Comparison of ENCODE assay signal across 9 cellular contexts in genomic region chr11:57800444-57801184, GRCh38. TPM values are rescaled to one million over a fixed set of nuclear protein-coding genes. Genes with fewer than 3 reads are reported as not detected.
A peak's percentile ranks its signal among the peaks of the same experiment; 100 is the strongest.
DNase-seq lines count a peak whose midpoint lies in the region; ATAC-seq, FAIRE-seq and TF ChIP-seq lines count a peak whose summit lies in the region.
"Had no signal": no experiment of that assay in that cellular context is flagged by ENCODE, and none has a peak within 500 bp of the region (broad histone marks: within the 10 kb centered on the region; RNA-seq: fewer than 3 reads in every experiment).

No MANE protein-coding gene starts in this region.

- H2BK120ac ChIP-seq in H1 (replicated peaks; ENCODE audit: low read depth, low read length) (no peak overlapping the region), mesendoderm (ENCODE audit: low read depth, low read length) (no peak overlapping the region)

- H3K4me2 ChIP-seq in H1 (ENCODE audit: insufficient read depth in 1 of 2, low read depth in 2 of 2, low read length in 2 of 2) (no peak overlapping the region), mesendoderm (ENCODE audit: low read length) (no peak overlapping the region)

- TF ChIP-seq CTCF in H1 (IDR thresholded peaks at IDR 0.05; ENCODE audit: control extremely low read depth in 1 of 3, insufficient read depth in 1 of 3, low read depth in 1 of 3, low read length in 3 of 3): peak in 2 of 3 experiments; percentile 66 to 83; a peak in 3 of 4 replicates
- peak; percentile 76 to 95 (median 92) for TF ChIP-seq CTCF in upper lobe of left lung (IDR thresholded peaks at IDR 0.05)

- FAIRE-seq in H1 (lab: Jason Lieb, UNC): peak; percentile 87

- no peak overlapping the region for H3K18ac ChIP-seq in H1 (ENCODE audit: extremely low read depth, low read length)
- no peak overlapping the region for H3K18ac ChIP-seq in mesendoderm (ENCODE audit: low read length)

- H4K20me1 ChIP-seq in H1 (replicated peaks in 1 of 2; ENCODE audit: control insufficient read depth in 1 of 2, insufficient read depth in 2 of 2, low read length in 2 of 2): peaks cover 2 to 7% of the 10 kb centered on the region in 2 experiments

- no peak overlapping the region for H2AK5ac ChIP-seq in H1 (ENCODE audit: low read depth, low read length)
- H2AK5ac ChIP-seq in mesendoderm (ENCODE audit: low read length): no peak overlapping the region

- WGBS in H1 (ENCODE audit: extremely low coverage in 1 of 2, insufficient coverage in 1 of 2, insufficient read length in 1 of 2, insufficient replicate concordance in 2 of 2, low coverage in 1 of 2, low lambda C conversion rate in 2 of 2, missing lambda C conversion rate in 1 of 2), 2 experiments: 68% methylated on average over 4 of the region's 4 CpGs; no CpG with 5 or more reads in 1 of the 2 experiments
- no CpG with 5 or more reads among the region's 4 CpGs for WGBS in mesendoderm (ENCODE audit: extremely low coverage, insufficient coverage, low lambda C conversion rate)
- WGBS in upper lobe of left lung, 2 donors: 47 to 56% methylated on average over 4 of the region's 4 CpGs

- H3K4me3 ChIP-seq in H1 (ENCODE audit: extremely low read depth in 1 of 4, insufficient read depth in 2 of 4, low read depth in 3 of 4, low read length in 4 of 4) (no peak overlapping the region), mesendoderm (ENCODE audit: low read length) (no peak overlapping the region), upper lobe of left lung (no peak overlapping the region)

- H3K9ac ChIP-seq in H1 (replicated peaks in 1 of 4; ENCODE audit: extremely low read depth in 1 of 4, low read depth in 3 of 4, low read length in 3 of 4) (no peak overlapping the region), mesendoderm (ENCODE audit: low read length) (no peak overlapping the region)

- no peak overlapping the region for H2BK12ac ChIP-seq in H1 (ENCODE audit: low read depth, low read length)

- H4K5ac ChIP-seq in H1 (ENCODE audit: insufficient read length, low read depth, low read length) (no peak overlapping the region), mesendoderm (ENCODE audit: low read length) (no peak overlapping the region)

- H3K79me2 ChIP-seq in H1 (ENCODE audit: control insufficient read depth in 1 of 2, insufficient read depth in 2 of 2, low read length in 2 of 2) (peaks cover 0 to 41% of the 10 kb centered on the region in 2 experiments; a peak in 3 of 4 replicates), mesendoderm (ENCODE audit: control insufficient read depth, insufficient read depth, low read length) (peaks cover 31% of the 10 kb centered on the region)

- DNase-seq in Ammon's horn (ENCODE audit: low spot score) (peak; percentile 84), NCI-H1417 (lab: John Stamatoyannopoulos, UW) (peak; percentile 78 to 96 (median 82)), SKM-1 treated with dmso at 0.1 percent for 144 hours (lab: John Stamatoyannopoulos, UW; ENCODE audit: unreplicated experiment) (peak; percentile 67), H1 (ENCODE audit: low read depth in 1 of 2, low spot score in 2 of 2) (no peak), mesendoderm (peak; percentile 97), upper lobe of left lung (no peak)

- H4K91ac ChIP-seq in H1 (replicated peaks; ENCODE audit: insufficient read length, low read length): no peak overlapping the region

- peaks cover 4% of the 10 kb centered on the region; the same call in 1 of the 2 replicates for H3K79me1 ChIP-seq in H1 (ENCODE audit: low read depth, low read length)
- H3K79me1 ChIP-seq in mesendoderm (ENCODE audit: low read length): peaks cover 14% of the 10 kb centered on the region

- H3K56ac ChIP-seq in H1 (replicated peaks; ENCODE audit: insufficient read length, low read depth, low read length): no peak overlapping the region
- H3K56ac ChIP-seq in mesendoderm (ENCODE audit: low read length): no peak overlapping the region

- H3K14ac ChIP-seq in H1 (ENCODE audit: insufficient read length): no peak overlapping the region

- POLR2A ChIA-PET in H1 (lab: Charles Lee; ENCODE audit: partially characterized antibody): interaction anchor here (0.7 to 6.5 kb wide), 11 partner anchors 9 to 161 kb away, joined by 3 to 48 read pairs (median 6); partner anchors contain the start of genes BTBD18, CTNND1 and SELENOH

- H3K23ac ChIP-seq in H1 (ENCODE audit: insufficient read length): no peak overlapping the region
- no peak overlapping the region for H3K23ac ChIP-seq in mesendoderm (ENCODE audit: low read length)

- H4K8ac ChIP-seq in H1 (ENCODE audit: extremely low read depth, insufficient read depth, low read length): no peak overlapping the region
- H4K8ac ChIP-seq in mesendoderm (ENCODE audit: low read depth, low read length): no peak overlapping the region

- H2AFZ ChIP-seq in H1 (ENCODE audit: low read length): no peak overlapping the region

- TF ChIP-seq POLR2A in H1 (IDR thresholded peaks at IDR 0.05; ENCODE audit: control extremely low read depth in 1 of 2, low read depth in 2 of 2, low read length in 2 of 2) (no peak), upper lobe of left lung (IDR thresholded peaks at IDR 0.05) (peak in 1 of 4 donors; percentile 9)

- no peaks in the 10 kb centered on the region for H3K9me3 ChIP-seq in H1 (ENCODE audit: insufficient read depth in 2 of 2, low read depth in 1 of 2, low read length in 1 of 2)
- H3K9me3 ChIP-seq in upper lobe of left lung: no peaks in the 10 kb centered on the region

- H3K4ac ChIP-seq in H1 (replicated peaks; ENCODE audit: insufficient read length, low read depth, low read length) (no peak overlapping the region), mesendoderm (ENCODE audit: low read depth, low read length) (no peak overlapping the region)

- no peak overlapping the region for H2BK20ac ChIP-seq in H1 (ENCODE audit: low read length)

- H3K36me3 ChIP-seq in H1 (ENCODE audit: control insufficient read depth in 2 of 4, insufficient read depth in 4 of 4, low read length in 3 of 4): peaks cover 33 to 59% (median 53%) of the 10 kb centered on the region in 4 experiments
- peaks cover 19% of the 10 kb centered on the region for H3K36me3 ChIP-seq in mesendoderm (ENCODE audit: control insufficient read depth, insufficient read depth, low read length)
- peaks cover 12 to 70% (median 65%) of the 10 kb centered on the region in 4 donors for H3K36me3 ChIP-seq in upper lobe of left lung

- no peaks in the 10 kb centered on the region for H3K27me3 ChIP-seq in H1 (replicated peaks in 1 of 4; ENCODE audit: control insufficient read depth in 3 of 4, extremely low read depth in 1 of 4, insufficient read depth in 3 of 4, low read length in 3 of 4)
- H3K27me3 ChIP-seq in mesendoderm (ENCODE audit: insufficient read depth, low read length, poor library complexity): no peaks in the 10 kb centered on the region
- no peaks in the 10 kb centered on the region for H3K27me3 ChIP-seq in upper lobe of left lung

- CTCF ChIA-PET in H1 (lab: Charles Lee; ENCODE audit: partially characterized antibody): interaction anchor here (0.7 to 7.0 kb wide), 40 partner anchors 9 to 712 kb away, joined by 3 to 182 read pairs (median 6); partner anchors contain the start of genes BTBD18, CTNND1 and SELENOH

- ATAC-seq in GM18499 (IDR thresholded peaks at IDR 0.05; ENCODE audit: insufficient read depth, unreplicated experiment): peak; percentile 71
- ATAC-seq in HG02852 (IDR thresholded peaks at IDR 0.05; ENCODE audit: unreplicated experiment): peak; percentile 86
- ATAC-seq in upper lobe of left lung (ENCODE audit: low FRiP score in 2 of 2): peak; percentile 86 to 92

- no peak overlapping the region for H2BK5ac ChIP-seq in H1 (ENCODE audit: low read depth, low read length)
- H2BK5ac ChIP-seq in mesendoderm (ENCODE audit: low read length): no peak overlapping the region

- TF ChIP-seq RAD21 in H1 (IDR thresholded peaks at IDR 0.05 in 1 of 2, conservative IDR thresholded peaks at IDR 0.05 in 1 of 2; ENCODE audit: low read depth in 2 of 2, low read length in 2 of 2): peak; percentile 95 to 97

- TF ChIP-seq EP300 in H1 (IDR thresholded peaks at IDR 0.05; ENCODE audit: borderline replicate concordance in 1 of 2, low read depth in 2 of 2, low read length in 2 of 2) (no peak), upper lobe of left lung (IDR thresholded peaks at IDR 0.05) (peak in 1 of 4 donors; percentile 17)

- peaks cover 0 to 2% (median 0%) of the 10 kb centered on the region in 4 experiments; a peak in 2 of 7 replicates for H3K4me1 ChIP-seq in H1 (replicated peaks in 1 of 4; ENCODE audit: control insufficient read depth in 3 of 4, insufficient read depth in 4 of 4, low read length in 3 of 4)
- no peaks in the 10 kb centered on the region for H3K4me1 ChIP-seq in mesendoderm (ENCODE audit: control insufficient read depth, low read depth, low read length)
- H3K4me1 ChIP-seq in upper lobe of left lung: peaks cover 30 to 54% (median 43%) of the 10 kb centered on the region in 4 donors

- H2BK15ac ChIP-seq in H1 (ENCODE audit: low read length): no peak overlapping the region
- no peak overlapping the region for H2BK15ac ChIP-seq in mesendoderm (replicated peaks; ENCODE audit: low read depth)

- H3K23me2 ChIP-seq in H1 (ENCODE audit: low read depth, low read length): no peaks in the 10 kb centered on the region

- H3K27ac ChIP-seq in H1 (ENCODE audit: low read depth, low read length) (no peak overlapping the region), mesendoderm (ENCODE audit: low read depth, low read length) (no peak overlapping the region), upper lobe of left lung (peak overlapping the region; percentile 42 to 67 (median 60))

RNA-seq across cellular contexts. Expression of gene CTNND1, which starts 39.0 kb away (rescaled TPM):
- total RNA-seq in H1 (2021; fragmentation: NEBNext Ultra II Directional; extraction: Animal tissue kit (Norgen Biotek cat#: 25700)): 164 and 167 TPM in 2 replicates
- 91.9 and 97.8 TPM in 2 replicates for polyA plus RNA-seq in H1 (2011; rRNA removed)
- polyA plus RNA-seq in H1 (2011; cell fraction: cytosol; rRNA removed): 119 TPM
- polyA plus RNA-seq in H1 (2011; cell fraction: nucleus; rRNA removed): 203 TPM
- polyA plus RNA-seq in H1 (2012, experiment 1 of 2): 98.0 to 128 TPM (median 110 TPM) in 4 replicates
- polyA plus RNA-seq in H1 (2012, experiment 2 of 2): 19.8 TPM
- polyA plus RNA-seq in H1 (2013, experiment 1 of 2): 77.4 TPM
- 75.8 TPM for polyA plus RNA-seq in H1 (2013, experiment 2 of 2)
- polyA minus RNA-seq in H1 (2011; rRNA and poly(A)+ RNA removed): 479 and 501 TPM in 2 replicates
- polyA minus RNA-seq in H1 (2011; cell fraction: cytosol; rRNA and poly(A)+ RNA removed): 156 TPM
- polyA minus RNA-seq in H1 (2011; cell fraction: nucleus; rRNA and poly(A)+ RNA removed): 148 TPM
- polyA plus RNA-seq in mesendoderm (2013, experiment 1 of 2): 105 TPM
- polyA plus RNA-seq in mesendoderm (2013, experiment 2 of 2): 102 TPM
- 100 to 1,000 TPM; 136 to 232 (median 214) TPM for total RNA-seq in upper lobe of left lung

RNA-seq across cellular contexts. Expression of gene BTBD18, which starts 49.0 kb away (rescaled TPM):
- not detected in 2 replicates for total RNA-seq in H1 (2021; fragmentation: NEBNext Ultra II Directional; extraction: Animal tissue kit (Norgen Biotek cat#: 25700))
- polyA plus RNA-seq in H1 (2011; rRNA removed): 0.03 TPM in 2 replicates
- 0.03 TPM for polyA plus RNA-seq in H1 (2011; cell fraction: cytosol; rRNA removed)
- polyA plus RNA-seq in H1 (2011; cell fraction: nucleus; rRNA removed): 0.07 TPM
- polyA plus RNA-seq in H1 (2012, experiment 1 of 2): 0.10 to 0.19 TPM (median 0.14 TPM) in 4 replicates
- polyA plus RNA-seq in H1 (2012, experiment 2 of 2): not detected
- 0.02 TPM for polyA plus RNA-seq in H1 (2013, experiment 1 of 2)
- polyA plus RNA-seq in H1 (2013, experiment 2 of 2): 0.02 TPM
- 0.16 TPM in 1 of 2 replicates, not detected in the other for polyA minus RNA-seq in H1 (2011; rRNA and poly(A)+ RNA removed)
- not detected for polyA minus RNA-seq in H1 (2011; cell fraction: cytosol; rRNA and poly(A)+ RNA removed)
- polyA minus RNA-seq in H1 (2011; cell fraction: nucleus; rRNA and poly(A)+ RNA removed): not detected
- 0.01 TPM for polyA plus RNA-seq in mesendoderm (2013, experiment 1 of 2)
- not detected for polyA plus RNA-seq in mesendoderm (2013, experiment 2 of 2)
- total RNA-seq in upper lobe of left lung: not detected
- total RNA-seq: subcutaneous adipose tissue had no signal

RNA-seq across cellular contexts. Expression of gene SELENOH, which starts 59.3 kb away (rescaled TPM):
- total RNA-seq in H1 (2021; fragmentation: NEBNext Ultra II Directional; extraction: Animal tissue kit (Norgen Biotek cat#: 25700)): 242 and 243 TPM in 2 replicates
- polyA plus RNA-seq in H1 (2011; rRNA removed): 264 and 326 TPM in 2 replicates
- 291 TPM for polyA plus RNA-seq in H1 (2011; cell fraction: cytosol; rRNA removed)
- polyA plus RNA-seq in H1 (2011; cell fraction: nucleus; rRNA removed): 115 TPM
- 203 to 240 TPM (median 210 TPM) in 4 replicates for polyA plus RNA-seq in H1 (2012, experiment 1 of 2)
- polyA plus RNA-seq in H1 (2012, experiment 2 of 2): 474 TPM
- polyA plus RNA-seq in H1 (2013, experiment 1 of 2): 350 TPM
- polyA plus RNA-seq in H1 (2013, experiment 2 of 2): 357 TPM
- 11.8 and 12.3 TPM in 2 replicates for polyA minus RNA-seq in H1 (2011; rRNA and poly(A)+ RNA removed)
- 44.0 TPM for polyA minus RNA-seq in H1 (2011; cell fraction: cytosol; rRNA and poly(A)+ RNA removed)
- polyA minus RNA-seq in H1 (2011; cell fraction: nucleus; rRNA and poly(A)+ RNA removed): 61.7 TPM
- polyA plus RNA-seq in mesendoderm (2013, experiment 1 of 2): 373 TPM
- 375 TPM for polyA plus RNA-seq in mesendoderm (2013, experiment 2 of 2)
- total RNA-seq in upper lobe of left lung: 100 to 1,000 TPM in 5 of 6 donors, 10 to 100 TPM in 1; 56.6 to 138 (median 120) TPM

Comparison
In these comparisons a context has a peak if more than half of its experiments do, and no peak if none do; other contexts are left out.
1. DNase-seq: peak in Ammon's horn (single experiment), NCI-H1417 (3 of 3), SKM-1 treated with dmso at 0.1 percent for 144 hours (single experiment) and mesendoderm (single experiment); none in H1 (0 of 2) and upper lobe of left lung (0 of 2).
2. H3K27ac ChIP-seq: peak in upper lobe of left lung (4 of 4); none in H1 (single experiment) and mesendoderm (single experiment).
3. Peak in every context shown above with its lines, with median percentiles within 50 percentile points of each other: ATAC-seq.